In the genomic region with DNA sequence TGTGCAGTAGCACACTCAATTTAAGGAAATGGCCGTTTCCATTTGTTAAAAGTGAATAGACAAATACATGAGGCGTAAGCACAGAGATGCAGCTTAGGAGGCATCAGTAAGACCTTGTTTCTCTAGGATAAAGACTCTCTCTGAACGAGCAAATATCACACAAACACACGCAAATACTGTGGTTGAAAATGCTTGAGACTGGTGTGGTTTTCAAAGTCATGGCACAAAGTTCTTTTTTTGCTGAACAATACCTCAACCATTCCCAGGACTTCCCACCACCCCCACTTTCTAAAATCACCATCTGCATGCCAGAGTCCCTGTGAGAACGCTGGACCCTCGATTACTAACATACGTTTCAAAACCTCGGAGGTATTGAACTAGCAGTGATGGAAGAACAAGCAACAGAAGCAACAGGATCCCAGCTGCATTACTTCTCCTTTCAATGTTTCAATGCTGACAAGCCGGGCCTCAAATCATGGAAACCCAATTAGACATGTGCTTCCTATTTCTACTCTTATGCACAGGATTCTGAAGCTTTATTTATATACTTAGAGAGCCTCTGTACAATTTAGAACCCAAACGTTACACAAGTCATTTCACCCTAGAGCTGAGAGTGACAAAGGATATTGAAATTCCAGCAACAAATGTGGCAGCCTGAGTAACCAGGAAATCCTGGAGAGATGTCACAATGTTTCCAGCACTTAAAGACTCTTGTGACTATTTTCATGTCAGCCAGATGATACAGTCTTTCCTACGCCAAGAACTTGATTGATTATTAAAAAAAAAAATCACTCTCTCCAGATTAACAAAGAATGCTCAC, we compare ENCODE assay signal across 12 cellular contexts.
DNase-seq lines count a peak whose midpoint lies in the region; ATAC-seq and TF ChIP-seq lines count a peak whose summit lies in the region.
"Had no signal": no experiment of that assay in that cellular context is flagged by ENCODE, and none has a peak within 500 bp of the region (broad histone marks: within the 10 kb centered on the region; RNA-seq: fewer than 3 reads in every experiment).

No MANE protein-coding gene starts in this region.

- DNase-seq in AG10803 (ENCODE audit: low read depth) (peak; percentile 87), NOMO-1 treated with dmso at 0.1 percent for 144 hours (lab: John Stamatoyannopoulos, UW; ENCODE audit: unreplicated experiment) (peak; percentile 22), epithelial cell of esophagus (ENCODE audit: low read depth) (peak; percentile 33), osteoblast (ENCODE audit: insufficient read length, low spot score, missing footprints) (no peak), MCF 10A (ENCODE audit: unreplicated experiment) (no peak), foreskin melanocyte (no peak)
- DNase-seq: activated CD8-positive, alpha-beta T cell treated with anti-CD3 and anti-CD28 coated beads for 36 hours had no signal

- H3K27me3 Mint-ChIP-seq in MCF 10A (ENCODE audit: insufficient read depth, unreplicated experiment) = no peaks in the 10 kb centered on the region
- H3K27me3 Mint-ChIP-seq: activated CD8-positive, alpha-beta T cell treated with anti-CD3 and anti-CD28 coated beads for 36 hours had no signal

- no peak for TF ChIP-seq CTCF in AG10803 (conservative IDR thresholded peaks at IDR 0.05; ENCODE audit: low read length)
- no peak for TF ChIP-seq CTCF in epithelial cell of esophagus (IDR thresholded peaks at IDR 0.05; ENCODE audit: insufficient read depth, low read depth, low read length, missing control alignments)
- TF ChIP-seq CTCF in osteoblast (IDR thresholded peaks at IDR 0.05; ENCODE audit: extremely low read depth, low read depth, low read length) = no peak
- no peak for TF ChIP-seq CTCF in MCF 10A (IDR thresholded peaks at IDR 0.05; ENCODE audit: unreplicated experiment)

- intact Hi-C loops in MCF 10A (cut with micrococcal nuclease) = no loop called here

- CTCF ChIA-PET in MCF 10A (lab: Yijun Ruan, JAX) = interaction anchor here (1.1 kb wide), 1 partner anchor 10 kb away, joined by 4 read pairs; no protein-coding TSS in a partner anchor

- H3K27me3 ChIP-seq in osteoblast (ENCODE audit: insufficient read depth, low read length) = no peaks in the 10 kb centered on the region
- H3K27me3 ChIP-seq: hepatocyte, neural progenitor cell had no signal

- no peak overlapping the region for H3K4me3 Mint-ChIP-seq in MCF 10A (ENCODE audit: unreplicated experiment)
- H3K4me3 Mint-ChIP-seq: activated CD8-positive, alpha-beta T cell treated with anti-CD3 and anti-CD28 coated beads for 36 hours; neural progenitor cell had no signal

- no peak overlapping the region for H3K27ac Mint-ChIP-seq in MCF 10A (ENCODE audit: low read depth, unreplicated experiment)
- H3K27ac Mint-ChIP-seq: activated CD8-positive, alpha-beta T cell treated with anti-CD3 and anti-CD28 coated beads for 36 hours; neural progenitor cell had no signal

- ATAC-seq in HG03432 (IDR thresholded peaks at IDR 0.05; ENCODE audit: unreplicated experiment) (no peak), HG03280 (IDR thresholded peaks at IDR 0.05; ENCODE audit: unreplicated experiment) (no peak)
- ATAC-seq: activated CD8-positive, alpha-beta T cell treated with anti-CD3 and anti-CD28 coated beads for 36 hours had no signal

- H3K27ac ChIP-seq in osteoblast (ENCODE audit: low read depth, low read length) = peak overlapping the region; percentile 99
- H3K27ac ChIP-seq: C4-2B, hepatocyte, neural progenitor cell had no signal

- no TSS peak for BruUV-seq in MCF 10A (replicated peaks; lab: Mats Ljungman, UMichigan)

- H3K4me1 ChIP-seq in osteoblast (ENCODE audit: insufficient read depth, low read length) = peaks cover 54% of the 10 kb centered on the region
- H3K4me1 ChIP-seq: neural progenitor cell had no signal

- H4K20me1 ChIP-seq in osteoblast (ENCODE audit: insufficient read depth, low read length) = no peaks in the 10 kb centered on the region

- H2AFZ ChIP-seq in osteoblast (ENCODE audit: low read length) = no peak overlapping the region
- H2AFZ ChIP-seq: hepatocyte, neural progenitor cell had no signal

- H3K36me3 ChIP-seq in osteoblast (ENCODE audit: insufficient read depth, low read length) = no peaks in the 10 kb centered on the region
- H3K36me3 ChIP-seq: neural progenitor cell had no signal

- POLR2A ChIA-PET in MCF 10A (lab: Yijun Ruan, JAX) = interaction anchor here (1.0 kb wide), 1 partner anchor 12 kb away, joined by 3 read pairs; no protein-coding TSS in a partner anchor

- H3K4me3 ChIP-seq in AG10803 (ENCODE audit: low read length) = no peak overlapping the region; the same call in 1 of the 2 replicates
- no peak overlapping the region for H3K4me3 ChIP-seq in epithelial cell of esophagus (ENCODE audit: low read length)
- peak overlapping the region; percentile 43 for H3K4me3 ChIP-seq in osteoblast (ENCODE audit: insufficient read depth, low read length)
- H3K4me3 ChIP-seq: hepatocyte, neural progenitor cell had no signal

- H3K79me2 ChIP-seq in osteoblast (ENCODE audit: insufficient read depth, low read length) = peaks cover 2% of the 10 kb centered on the region
- H3K79me2 ChIP-seq: hepatocyte had no signal

- H3K9me3 ChIP-seq in osteoblast (ENCODE audit: low read depth, low read length) = no peaks in the 10 kb centered on the region

- H3K4me1 Mint-ChIP-seq in MCF 10A (ENCODE audit: insufficient read depth, unreplicated experiment) = no peaks in the 10 kb centered on the region
- H3K4me1 Mint-ChIP-seq: neural progenitor cell had no signal

- peak overlapping the region; percentile 76 for H3K4me2 ChIP-seq in osteoblast (ENCODE audit: insufficient read depth, low read length)
- H3K4me2 ChIP-seq: hepatocyte, neural progenitor cell had no signal

- H3K36me3 Mint-ChIP-seq in MCF 10A (ENCODE audit: insufficient read depth, unreplicated experiment) = no peaks in the 10 kb centered on the region

- no peaks in the 10 kb centered on the region for H3K9me3 Mint-ChIP-seq in MCF 10A (ENCODE audit: unreplicated experiment)
- H3K9me3 Mint-ChIP-seq: activated CD8-positive, alpha-beta T cell treated with anti-CD3 and anti-CD28 coated beads for 36 hours; neural progenitor cell had no signal

Comparison
In these comparisons a context has a peak if more than half of its experiments do, and no peak if none do; other contexts are left out.
1. DNase-seq: peak in AG10803 (single experiment), NOMO-1 treated with dmso at 0.1 percent for 144 hours (single experiment) and epithelial cell of esophagus (single experiment); none in osteoblast (single experiment), MCF 10A (single experiment) and foreskin melanocyte (single experiment).